Comparison of ENCODE assay signal across 12 cellular contexts in the genomic region with DNA sequence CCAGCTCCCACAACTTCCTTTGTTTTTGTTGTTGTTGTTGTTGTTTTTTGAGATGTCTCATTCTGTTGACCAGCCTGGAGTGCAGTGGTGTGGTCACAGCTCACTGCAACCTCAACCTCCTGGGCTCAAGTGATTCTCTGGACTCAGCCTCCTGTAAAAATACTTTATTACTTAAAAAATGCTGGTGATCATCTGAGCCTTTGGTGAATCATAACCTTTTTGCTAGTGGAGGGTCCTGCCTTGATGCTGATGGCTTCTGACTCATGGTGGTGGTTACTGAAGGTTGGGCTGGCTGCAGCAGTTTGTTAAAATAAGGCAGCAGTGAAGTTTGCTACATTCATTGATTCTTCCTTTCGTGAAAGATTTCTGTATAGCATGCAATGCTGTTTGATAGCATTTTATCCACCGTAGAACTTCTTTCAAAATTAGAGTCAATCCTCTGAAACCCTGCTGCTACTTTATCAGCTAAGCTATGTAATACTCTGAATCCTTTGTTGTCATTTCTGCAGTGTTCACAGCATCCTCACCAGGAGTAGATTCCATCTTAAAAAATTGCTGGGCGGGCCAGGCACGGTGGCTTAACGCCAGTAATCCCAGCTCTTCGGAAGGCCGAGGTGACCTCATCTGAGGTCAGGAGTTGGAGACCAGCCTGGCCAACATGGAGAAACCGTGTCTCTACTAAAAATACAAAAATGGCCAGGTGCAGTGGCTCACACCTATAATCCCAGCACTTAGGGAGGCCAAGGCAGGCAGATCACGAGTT. TPM values are rescaled to one million over a fixed set of nuclear protein-coding genes. Genes with fewer than 3 reads are reported as not detected.
DNase-seq lines count a peak whose midpoint lies in the region; ATAC-seq and TF ChIP-seq lines count a peak whose summit lies in the region.
"Had no signal": no experiment of that assay in that cellular context is flagged by ENCODE, and none has a peak within 500 bp of the region (broad histone marks: within the 10 kb centered on the region; RNA-seq: fewer than 3 reads in every experiment).

No MANE protein-coding gene starts in this region.

- TF ChIP-seq POLR2A in ovary (IDR thresholded peaks at IDR 0.05) = no peak

- no peak overlapping the region for H2AFZ ChIP-seq in neuronal stem cell (ENCODE audit: low read length)

- TF ChIP-seq EP300 in ovary (IDR thresholded peaks at IDR 0.05) = no peak

- H3K27ac ChIP-seq in neuronal stem cell (replicated peaks; ENCODE audit: low read length) (peak overlapping the region; percentile 9), lower lobe of right lung (no peak overlapping the region), ovary (no peak overlapping the region)
- no peak overlapping the region for H3K27ac ChIP-seq in CD8-positive, alpha-beta memory T cell (ENCODE audit: low read depth, low read length)
- H3K27ac ChIP-seq: coronary artery, SK-N-MC, thoracic aorta had no signal

- TF ChIP-seq CTCF in lower lobe of right lung (IDR thresholded peaks at IDR 0.05) (no peak), ovary (IDR thresholded peaks at IDR 0.05) (no peak)

- WGBS in neuronal stem cell (ENCODE audit: extremely low coverage in 2 of 2, insufficient read length in 2 of 2, insufficient replicate concordance in 1 of 2), 2 donors = no CpG with 5 or more reads among the region's 9 CpGs
- WGBS in ovary, 3 donors = 45 to 51% (median 48%) methylated on average over 9 of the region's 9 CpGs

- H4K8ac ChIP-seq in neuronal stem cell (ENCODE audit: low read depth, low read length) = no peak overlapping the region

- peaks cover 9 to 12% of the 10 kb centered on the region in 2 donors for H3K4me1 ChIP-seq in neuronal stem cell (ENCODE audit: control insufficient read depth in 2 of 2, insufficient read depth in 1 of 2, low read depth in 1 of 2, low read length in 2 of 2)
- no peaks in the 10 kb centered on the region for H3K4me1 ChIP-seq in CD8-positive, alpha-beta memory T cell (ENCODE audit: insufficient read depth, low read length)
- no peaks in the 10 kb centered on the region for H3K4me1 ChIP-seq in lower lobe of right lung
- H3K4me1 ChIP-seq in ovary (ENCODE audit: insufficient read depth) = no peaks in the 10 kb centered on the region

- CTCF ChIA-PET in CD8-positive, alpha-beta memory T cell (lab: Charles Lee) = interaction anchor here (0.6 to 1.3 kb wide), 3 partner anchors 21 to 143 kb away, joined by 3 read pairs; no protein-coding TSS in a partner anchor

- H3K36me3 Mint-ChIP-seq in CD8-positive, alpha-beta memory T cell = peaks cover 0 to 21% (median 0%) of the 10 kb centered on the region in 3 donors

- H3K18ac ChIP-seq in neuronal stem cell (ENCODE audit: low read length) = no peak overlapping the region

- no peak overlapping the region for H2BK5ac ChIP-seq in neuronal stem cell (ENCODE audit: low read length)

- peak overlapping the region in 1 of 8 donors; percentile 54 for H3K27ac Mint-ChIP-seq in CD8-positive, alpha-beta memory T cell

- H3K4ac ChIP-seq in neuronal stem cell (ENCODE audit: low read length) = no peak overlapping the region

- H2BK12ac ChIP-seq in neuronal stem cell (ENCODE audit: low read length) = no peak overlapping the region

- H4K91ac ChIP-seq in neuronal stem cell (ENCODE audit: low read depth, low read length, poor library complexity) = no peak overlapping the region

- DNase-seq in GOT3 (lab: John Stamatoyannopoulos, UW) (peak; percentile 21), MV-4-11 (lab: John Stamatoyannopoulos, UW) (peak; percentile 17), dermis blood vessel endothelial cell (peak; percentile 60), neuronal stem cell (ENCODE audit: low spot score) (no peak), lower lobe of right lung (no peak), ovary (no peak)
- DNase-seq in CD8-positive, alpha-beta memory T cell = no peak
- DNase-seq: GDM1; stimulated activated CD4-positive, alpha-beta T cell treated with anti-CD3 and anti-CD28 coated beads, Interleukin-2, amount 100 ng/mL, for 48 hours had no signal

- H3K9ac ChIP-seq in neuronal stem cell (ENCODE audit: low read depth, low read length, poor library complexity) = no peak overlapping the region

- peaks cover 16 to 41% (median 33%) of the 10 kb centered on the region in 3 donors for H3K4me1 Mint-ChIP-seq in CD8-positive, alpha-beta memory T cell

- intact Hi-C loops in lower lobe of right lung (cut with DNase I) = no loop called here
- intact Hi-C loops in ovary (cut with DNase I) = loop anchor here in 1 of 4 donors (10.0 kb wide), 1 partner anchor 46 kb away; no protein-coding TSS in a partner anchor

- H2AK5ac ChIP-seq in neuronal stem cell (ENCODE audit: low read depth, low read length) = no peak overlapping the region

- H3K4me2 ChIP-seq in neuronal stem cell (ENCODE audit: insufficient read depth, low read length, poor library complexity, severe bottlenecking) = no peak overlapping the region

- H3K9me3 Mint-ChIP-seq in CD8-positive, alpha-beta memory T cell = no peaks in the 10 kb centered on the region

- peaks cover 0 to 2% of the 10 kb centered on the region in 2 donors for H3K27me3 Mint-ChIP-seq in CD8-positive, alpha-beta memory T cell

- no peak overlapping the region for H3K23ac ChIP-seq in neuronal stem cell (ENCODE audit: low read depth, low read length, poor library complexity)

- H2BK120ac ChIP-seq in neuronal stem cell (ENCODE audit: low read depth, low read length) = no peak overlapping the region

- no peaks in the 10 kb centered on the region for H3K27me3 ChIP-seq in neuronal stem cell (ENCODE audit: control insufficient read depth in 3 of 3, insufficient read depth in 3 of 3, low read depth in 1 of 3, low read length in 3 of 3)
- no peaks in the 10 kb centered on the region for H3K27me3 ChIP-seq in CD8-positive, alpha-beta memory T cell (ENCODE audit: insufficient read depth, low read length, poor library complexity, severe bottlenecking)
- no peaks in the 10 kb centered on the region for H3K27me3 ChIP-seq in lower lobe of right lung (ENCODE audit: low read depth)
- H3K27me3 ChIP-seq in ovary = no peaks in the 10 kb centered on the region

- no peak overlapping the region for H3K4me3 Mint-ChIP-seq in CD8-positive, alpha-beta memory T cell

- H3K4me3 ChIP-seq in neuronal stem cell (ENCODE audit: low read length in 2 of 2) (no peak overlapping the region), lower lobe of right lung (no peak overlapping the region), ovary (no peak overlapping the region)
- no peak overlapping the region for H3K4me3 ChIP-seq in CD8-positive, alpha-beta memory T cell (ENCODE audit: low read length)
- H3K4me3 ChIP-seq: coronary artery, SK-N-MC, thoracic aorta had no signal

- POLR2A ChIA-PET in CD8-positive, alpha-beta memory T cell (lab: Charles Lee) = interaction anchor here (0.7 kb wide), 1 partner anchor 791 kb away, joined by 5 read pairs; no protein-coding TSS in a partner anchor

- no peak overlapping the region for H2BK15ac ChIP-seq in neuronal stem cell (ENCODE audit: low read length)

- H3K36me3 ChIP-seq in neuronal stem cell (replicated peaks in 1 of 2; ENCODE audit: control insufficient read depth in 2 of 2, insufficient read depth in 2 of 2, low read length in 2 of 2) (peaks cover 0 to 26% of the 10 kb centered on the region in 2 donors), lower lobe of right lung (peaks cover 9% of the 10 kb centered on the region), ovary (no peaks in the 10 kb centered on the region)
- no peaks in the 10 kb centered on the region for H3K36me3 ChIP-seq in CD8-positive, alpha-beta memory T cell (ENCODE audit: insufficient read depth, low read length)
- H3K36me3 ChIP-seq: thoracic aorta had no signal

- no peak for ATAC-seq in lower lobe of right lung

- H3K9me3 ChIP-seq in neuronal stem cell (replicated peaks in 1 of 2; ENCODE audit: control insufficient read depth in 2 of 2, insufficient read depth in 1 of 2, low read depth in 1 of 2, low read length in 2 of 2) (no peaks in the 10 kb centered on the region), lower lobe of right lung (no peaks in the 10 kb centered on the region), ovary (no peaks in the 10 kb centered on the region)
- H3K9me3 ChIP-seq in CD8-positive, alpha-beta memory T cell (ENCODE audit: low read length) = no peaks in the 10 kb centered on the region
- H3K9me3 ChIP-seq: thoracic aorta had no signal

- no peaks in the 10 kb centered on the region for H3K79me1 ChIP-seq in neuronal stem cell (ENCODE audit: low read depth, low read length)

- H3K14ac ChIP-seq in neuronal stem cell (ENCODE audit: low read length) = no peak overlapping the region

RNA-seq across cellular contexts. Expression of a gene that starts 18.0 kb away (rescaled TPM):
- total RNA-seq in dermis blood vessel endothelial cell = 25.9 and 44.5 TPM in 2 replicates
- polyA plus RNA-seq in neuronal stem cell (2013, experiment 1 of 2) = 35.6 TPM
- 37.6 TPM for polyA plus RNA-seq in neuronal stem cell (2013, experiment 2 of 2)
- total RNA-seq in CD8-positive, alpha-beta memory T cell = 10 to 100 TPM; 26.7 to 27.3 TPM
- 12.2 TPM for polyA plus RNA-seq in CD8-positive, alpha-beta memory T cell
- 61.6 TPM for total RNA-seq in lower lobe of right lung
- 10 to 100 TPM; 20.9 to 74.8 (median 51.2) TPM for total RNA-seq in ovary
- polyA plus RNA-seq in ovary = 10 to 100 TPM; 23.1 to 32.5 TPM

RNA-seq across cellular contexts. Expression of a gene that starts 28.1 kb away (rescaled TPM):
- total RNA-seq in dermis blood vessel endothelial cell (118 and 218 TPM in 2 replicates), lower lobe of right lung (120 TPM), ovary (10 to 100 TPM; 39.9 to 86.3 (median 57.0) TPM)
- polyA plus RNA-seq in neuronal stem cell (2013, experiment 1 of 2) = 133 TPM
- 137 TPM for polyA plus RNA-seq in neuronal stem cell (2013, experiment 2 of 2)
- 100 to 1,000 TPM; 121 TPM for total RNA-seq in CD8-positive, alpha-beta memory T cell
- 74.3 TPM for polyA plus RNA-seq in CD8-positive, alpha-beta memory T cell
- 10 to 100 TPM; 57.0 to 78.2 TPM for polyA plus RNA-seq in ovary

Comparison
In these comparisons a context has a peak if more than half of its experiments do, and no peak if none do; other contexts are left out.
1. DNase-seq: peak in GOT3 (single experiment), MV-4-11 (single experiment) and dermis blood vessel endothelial cell (single experiment); none in neuronal stem cell (single experiment), CD8-positive, alpha-beta memory T cell (0 of 5), lower lobe of right lung (single experiment) and ovary (0 of 5).